ENCODE assay signal across 1 cellular context in genomic region chr2:55811048-55811447, GRCh38.
TF ChIP-seq lines count a peak whose summit lies in the region.

No MANE protein-coding gene starts in this region.

TF ChIP-seq in WTC11, 78 proteins besides CTCF, POLR2A, EP300 and RAD21:
- no peak for TF ChIP-seq SMAD3 (CRISPR knock-in tag; IDR thresholded peaks at IDR 0.05; ENCODE audit: borderline replicate concordance)
- TF ChIP-seq STAT6 (CRISPR knock-in tag; conservative IDR thresholded peaks at IDR 0.05; ENCODE audit: low read depth): no peak
- TF ChIP-seq ZMAT4 (CRISPR knock-in tag; IDR thresholded peaks at IDR 0.05): no peak
- TF ChIP-seq ATF2 (CRISPR knock-in tag; IDR thresholded peaks at IDR 0.05; ENCODE audit: borderline replicate concordance, low read depth): no peak
- no peak for TF ChIP-seq FOXP4 (CRISPR knock-in tag; IDR thresholded peaks at IDR 0.05)
- TF ChIP-seq ZNF138 (CRISPR knock-in tag; conservative IDR thresholded peaks at IDR 0.05): no peak
TF ChIP-seq in WTC11: peak in this region for 0.
